7 cellular contexts compared by ENCODE assay signal in the genomic region with DNA sequence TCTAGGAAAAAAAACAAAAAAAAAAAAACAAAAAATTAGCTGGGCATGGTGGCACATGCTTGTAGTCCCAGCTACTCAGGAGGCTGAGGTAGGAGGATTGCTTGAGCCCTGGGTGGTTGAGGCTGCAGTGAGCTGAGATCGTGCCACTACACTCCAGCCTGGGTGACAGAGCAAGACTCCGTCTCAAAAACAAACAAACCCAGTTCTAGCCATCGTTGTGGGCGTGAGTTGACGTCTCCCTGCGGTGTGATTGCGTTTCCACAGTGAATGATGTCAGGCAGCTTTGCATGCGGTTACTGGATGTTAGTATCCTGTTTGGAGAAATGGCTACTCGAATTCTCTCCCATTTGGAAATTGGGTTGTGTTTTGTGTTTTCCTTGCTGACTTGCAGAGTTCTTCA.
DNase-seq lines count a peak whose midpoint lies in the region; ATAC-seq, FAIRE-seq and TF ChIP-seq lines count a peak whose summit lies in the region.
"Not testable (repeated sequence)": the region's sequence is repeated elsewhere in the genome, so short reads cannot be mapped to it uniquely, and the experiment has no call there.

No MANE protein-coding gene starts in this region.

- H3K9me2 ChIP-seq in GM23338 (ENCODE audit: insufficient read depth): not testable (repeated sequence)

- H3K9ac ChIP-seq in astrocyte (ENCODE audit: low read length): peak overlapping the region; percentile 33

- H3K27me3 Mint-ChIP-seq in GM23338 (ENCODE audit: insufficient read depth, low read depth, poor library complexity): peaks cover 25% of the 10 kb centered on the region
- not testable (repeated sequence) for H3K27me3 Mint-ChIP-seq in T-helper 2 cell treated with Interferon-gamma antibody and Interleukin-4, amounts not matched to agents 5 μg/mL and 100 μg/mL, for 36 hours (ENCODE audit: low read depth); activated T-cell treated with anti-CD3 and anti-CD28 coated beads, Interleukin-2, amount 50 U/mL, for 24 hours; astrocyte (ENCODE audit: low read depth, unreplicated experiment); endothelial cell (ENCODE audit: unreplicated experiment); naive thymus-derived CD4-positive, alpha-beta T cell

- not testable (repeated sequence) for H3K4me2 ChIP-seq in GM23338
- H3K4me2 ChIP-seq in astrocyte (ENCODE audit: low read length): peak overlapping the region; percentile 45

- H3K27ac ChIP-seq in GM23338 (ENCODE audit: low read depth) (0 out of 2 replicates have a peak overlapping the region, but pooled peaks have one; percentile 55), astrocyte (ENCODE audit: low read depth, low read length) (peak overlapping the region; percentile 30)
- H3K27ac ChIP-seq in naive thymus-derived CD4-positive, alpha-beta T cell (ENCODE audit: low read depth, low read length): peak overlapping the region; percentile 98

- not testable (repeated sequence) for H3K9me3 Mint-ChIP-seq in GM23338; T-helper 2 cell treated with Interferon-gamma antibody and Interleukin-4, amounts not matched to agents 5 μg/mL and 100 μg/mL, for 36 hours; activated T-cell treated with anti-CD3 and anti-CD28 coated beads, Interleukin-2, amount 50 U/mL, for 24 hours; astrocyte (ENCODE audit: unreplicated experiment); endothelial cell (ENCODE audit: unreplicated experiment); naive thymus-derived CD4-positive, alpha-beta T cell

- intact Hi-C loops in naive thymus-derived CD4-positive, alpha-beta T cell (cut with micrococcal nuclease): loop anchor here in 1 of 2 donors (10.0 kb wide), 1 partner anchor 229 kb away; the partner anchor contains the start of gene PANK4

- not testable (repeated sequence) for H3K4me3 ChIP-seq in GM23338; astrocyte (ENCODE audit: insufficient read depth, low read depth, low read length); naive thymus-derived CD4-positive, alpha-beta T cell (ENCODE audit: low read length)

- not testable (repeated sequence) for H3K36me3 Mint-ChIP-seq in GM23338 (ENCODE audit: low read depth); endothelial cell (ENCODE audit: low read depth, unreplicated experiment); naive thymus-derived CD4-positive, alpha-beta T cell
- peaks cover 17% of the 10 kb centered on the region for H3K36me3 Mint-ChIP-seq in T-helper 2 cell treated with Interferon-gamma antibody and Interleukin-4, amounts not matched to agents 5 μg/mL and 100 μg/mL, for 36 hours (ENCODE audit: low read depth)
- H3K36me3 Mint-ChIP-seq in activated T-cell treated with anti-CD3 and anti-CD28 coated beads, Interleukin-2, amount 50 U/mL, for 24 hours (ENCODE audit: low read depth): peaks cover 22% of the 10 kb centered on the region
- H3K36me3 Mint-ChIP-seq in astrocyte (ENCODE audit: low read depth, unreplicated experiment): peaks cover 13% of the 10 kb centered on the region

- not testable (repeated sequence) for H3K4me1 ChIP-seq in GM23338 (ENCODE audit: insufficient read depth)
- peaks cover 42% of the 10 kb centered on the region for H3K4me1 ChIP-seq in astrocyte (ENCODE audit: insufficient read depth, low read length)
- H3K4me1 ChIP-seq in naive thymus-derived CD4-positive, alpha-beta T cell (ENCODE audit: control insufficient read depth in 2 of 2, insufficient read depth in 2 of 2, low read length in 2 of 2): peaks cover 45 to 88% of the 10 kb centered on the region in 2 donors

- DNase-seq in GM23338 (ENCODE audit: low spot score); activated T-cell treated with anti-CD3 and anti-CD28 coated beads, Interleukin-2, amount 50 U/mL, for 24 hours; endothelial cell (ENCODE audit: low spot score): not testable (repeated sequence)
- peak; percentile 27 for DNase-seq in T-helper 2 cell treated with Interferon-gamma antibody and Interleukin-4, amounts not matched to agents 5 μg/mL and 100 μg/mL, for 36 hours (ENCODE audit: low spot score)
- peak; percentile 58 for DNase-seq in astrocyte (ENCODE audit: low read depth)
- DNase-seq in naive thymus-derived CD4-positive, alpha-beta T cell: peak in 7 of 9 donors; percentile 39 to 64 (median 59)
- DNase-seq in stimulated activated CD4-positive, alpha-beta T cell treated with anti-CD3 and anti-CD28 coated beads, Interleukin-15, amount 100 ng/mL, for 24 hours: peak; percentile 46

- H3K4me3 Mint-ChIP-seq in GM23338; activated T-cell treated with anti-CD3 and anti-CD28 coated beads, Interleukin-2, amount 50 U/mL, for 24 hours; astrocyte (ENCODE audit: unreplicated experiment); endothelial cell (ENCODE audit: unreplicated experiment): not testable (repeated sequence)
- H3K4me3 Mint-ChIP-seq in T-helper 2 cell treated with Interferon-gamma antibody and Interleukin-4, amounts not matched to agents 5 μg/mL and 100 μg/mL, for 36 hours: peak overlapping the region; percentile 46
- H3K4me3 Mint-ChIP-seq in naive thymus-derived CD4-positive, alpha-beta T cell: peak overlapping the region; percentile 50 to 75 (median 64)

- H3K9me3 ChIP-seq in astrocyte (ENCODE audit: insufficient read depth, low read depth, low read length); naive thymus-derived CD4-positive, alpha-beta T cell (ENCODE audit: control insufficient read depth in 2 of 3, low read length in 3 of 3): not testable (repeated sequence)

- H3K79me2 ChIP-seq in GM23338 (replicated peaks; ENCODE audit: insufficient read depth) (peaks cover 100% of the 10 kb centered on the region), astrocyte (ENCODE audit: insufficient read depth, low read length) (peaks cover 99% of the 10 kb centered on the region)

- H2AFZ ChIP-seq in GM23338; astrocyte (ENCODE audit: low read depth, low read length): not testable (repeated sequence)

- CTCF ChIA-PET in naive thymus-derived CD4-positive, alpha-beta T cell (lab: Charles Lee): interaction anchor here (0.7 kb wide), 1 partner anchor 1269 kb away, joined by 3 read pairs; no protein-coding TSS in a partner anchor

- FAIRE-seq in astrocyte (lab: Jason Lieb, UNC): not testable (repeated sequence)

- H3K36me3 ChIP-seq in GM23338 (ENCODE audit: insufficient read depth); astrocyte (ENCODE audit: insufficient read depth, low read length); naive thymus-derived CD4-positive, alpha-beta T cell (ENCODE audit: control insufficient read depth in 2 of 3, insufficient read depth in 3 of 3, low read length in 3 of 3): not testable (repeated sequence)

- POLR2A ChIA-PET in naive thymus-derived CD4-positive, alpha-beta T cell (lab: Charles Lee): interaction anchor here (0.6 to 1.1 kb wide), 4 partner anchors 64 to 618 kb away, joined by 3 to 4 read pairs (median 3); no protein-coding TSS in a partner anchor

- not testable (repeated sequence) for TF ChIP-seq CTCF in GM23338 (conservative IDR thresholded peaks at IDR 0.05; ENCODE audit: low read depth in 2 of 2); astrocyte (IDR thresholded peaks at IDR 0.05; ENCODE audit: insufficient read depth, low read depth, low read length); endothelial cell (IDR thresholded peaks at IDR 0.05; ENCODE audit: unreplicated experiment)

- H3K27me3 ChIP-seq in GM23338 (ENCODE audit: insufficient read depth); astrocyte (ENCODE audit: insufficient read depth, low read length); naive thymus-derived CD4-positive, alpha-beta T cell (ENCODE audit: control insufficient read depth in 2 of 2, insufficient read depth in 2 of 2, low read length in 2 of 2): not testable (repeated sequence)

- H3K4me1 Mint-ChIP-seq in GM23338: peaks cover 23% of the 10 kb centered on the region
- peaks cover 50% of the 10 kb centered on the region for H3K4me1 Mint-ChIP-seq in T-helper 2 cell treated with Interferon-gamma antibody and Interleukin-4, amounts not matched to agents 5 μg/mL and 100 μg/mL, for 36 hours (ENCODE audit: low read depth)
- peaks cover 96% of the 10 kb centered on the region for H3K4me1 Mint-ChIP-seq in activated T-cell treated with anti-CD3 and anti-CD28 coated beads, Interleukin-2, amount 50 U/mL, for 24 hours (ENCODE audit: low read depth)
- peaks cover 14% of the 10 kb centered on the region for H3K4me1 Mint-ChIP-seq in astrocyte (ENCODE audit: low read depth, unreplicated experiment)
- peaks cover 17% of the 10 kb centered on the region for H3K4me1 Mint-ChIP-seq in endothelial cell (ENCODE audit: unreplicated experiment)
- peaks cover 36 to 96% (median 78%) of the 10 kb centered on the region in 7 donors for H3K4me1 Mint-ChIP-seq in naive thymus-derived CD4-positive, alpha-beta T cell

- H3F3A ChIP-seq in GM23338 (replicated peaks; ENCODE audit: low read depth): not testable (repeated sequence)

- peaks cover 35% of the 10 kb centered on the region; the same call in 1 of the 2 replicates for H4K20me1 ChIP-seq in GM23338 (replicated peaks; ENCODE audit: insufficient read depth)
- peaks cover 94% of the 10 kb centered on the region for H4K20me1 ChIP-seq in astrocyte (ENCODE audit: insufficient read depth, low read length)

- not testable (repeated sequence) for ATAC-seq in GM23338; naive thymus-derived CD4-positive, alpha-beta T cell

- H3K27ac Mint-ChIP-seq in GM23338 (peak overlapping the region; percentile 61), endothelial cell (ENCODE audit: unreplicated experiment) (peak overlapping the region; percentile 87)
- H3K27ac Mint-ChIP-seq in T-helper 2 cell treated with Interferon-gamma antibody and Interleukin-4, amounts not matched to agents 5 μg/mL and 100 μg/mL, for 36 hours: peak overlapping the region; percentile 61
- H3K27ac Mint-ChIP-seq in activated T-cell treated with anti-CD3 and anti-CD28 coated beads, Interleukin-2, amount 50 U/mL, for 24 hours: peak overlapping the region; percentile 85
- not testable (repeated sequence) for H3K27ac Mint-ChIP-seq in astrocyte (ENCODE audit: unreplicated experiment)
- H3K27ac Mint-ChIP-seq in naive thymus-derived CD4-positive, alpha-beta T cell: peak overlapping the region; percentile 62 to 99 (median 95)

Comparison
In these comparisons a context has a peak if more than half of its experiments do, and no peak if none do; other contexts are left out.
1. H3K27ac ChIP-seq: peak in every context shown above with its lines; median percentile 98 in naive thymus-derived CD4-positive, alpha-beta T cell; 55 in GM23338; 30 in astrocyte.